17 cellular contexts compared by ENCODE assay signal in genomic region chr1:187971851-187972250, GRCh38.
DNase-seq lines count a peak whose midpoint lies in the region; ATAC-seq and TF ChIP-seq lines count a peak whose summit lies in the region.
"Had no signal": no experiment of that assay in that cellular context is flagged by ENCODE, and none has a peak within 500 bp of the region (broad histone marks: within the 10 kb centered on the region; RNA-seq: fewer than 3 reads in every experiment).

No MANE protein-coding gene starts in this region.

- H2AFZ ChIP-seq in SU-DHL-6 (ENCODE audit: low read depth, low read length, severe bottlenecking) = peak overlapping the region; percentile 43

- TF ChIP-seq CTCF in SU-DHL-6 (IDR thresholded peaks at IDR 0.05; ENCODE audit: insufficient read depth, low read length, poor library complexity, severe bottlenecking) = no peak

- H3K9ac ChIP-seq in SU-DHL-6 (ENCODE audit: low read length) = no peak overlapping the region
- H3K9ac ChIP-seq: BLaER1 had no signal

- H3K9me3 ChIP-seq in SU-DHL-6 (ENCODE audit: insufficient read depth, low read length) = no peaks in the 10 kb centered on the region
- no peaks in the 10 kb centered on the region for H3K9me3 ChIP-seq in aorta (ENCODE audit: control insufficient read depth, low read length)
- H3K9me3 ChIP-seq: BLaER1, Caco-2 had no signal

- no peaks in the 10 kb centered on the region for H3K4me1 ChIP-seq in aorta (ENCODE audit: control insufficient read depth in 1 of 2, insufficient read depth in 2 of 2, low read length in 2 of 2)
- H3K4me1 ChIP-seq: BLaER1, Caco-2 had no signal

- no peak overlapping the region for H3K4me2 ChIP-seq in SU-DHL-6 (ENCODE audit: low read depth, low read length, poor library complexity, severe bottlenecking)
- H3K4me2 ChIP-seq: BLaER1 had no signal

- intact Hi-C loops in aorta (cut with DNase I) (no loop called here), posterior cingulate gyrus (cut with DNase I) (no loop called here)

- H3K4me3 ChIP-seq in SU-DHL-6 (ENCODE audit: insufficient read depth, low read length, poor library complexity, severe bottlenecking) (no peak overlapping the region), aorta (ENCODE audit: low read length in 2 of 2) (no peak overlapping the region)
- H3K4me3 ChIP-seq: BLaER1 had no signal

- ATAC-seq in aorta (ENCODE audit: low FRiP score) (no peak), HG03039 (IDR thresholded peaks at IDR 0.05; ENCODE audit: unreplicated experiment) (no peak)

- no peaks in the 10 kb centered on the region for H3F3A ChIP-seq in SU-DHL-6 (ENCODE audit: insufficient read depth)

- H4K20me1 ChIP-seq in SU-DHL-6 (ENCODE audit: low read depth, low read length) = no peaks in the 10 kb centered on the region
- H4K20me1 ChIP-seq: BLaER1 had no signal

- no peaks in the 10 kb centered on the region for H3K36me3 ChIP-seq in SU-DHL-6 (ENCODE audit: low read length)
- no peaks in the 10 kb centered on the region for H3K36me3 ChIP-seq in aorta (ENCODE audit: control insufficient read depth in 1 of 2, insufficient read depth in 2 of 2, low read length in 1 of 2)
- H3K36me3 ChIP-seq: BLaER1 had no signal

- H3K27me3 ChIP-seq in SU-DHL-6 (ENCODE audit: low read length) (no peaks in the 10 kb centered on the region), aorta (ENCODE audit: control insufficient read depth in 1 of 2, insufficient read depth in 2 of 2, low read length in 1 of 2) (no peaks in the 10 kb centered on the region)
- H3K27me3 ChIP-seq: BLaER1 had no signal

- H3K79me2 ChIP-seq in SU-DHL-6 (ENCODE audit: insufficient read depth, low read length) = no peaks in the 10 kb centered on the region

- 57 to 62% methylated on average over 2 of the region's 2 CpGs for WGBS in aorta, 2 donors

- H3K27ac ChIP-seq in SU-DHL-6 (ENCODE audit: low read depth, low read length) (no peak overlapping the region), aorta (ENCODE audit: low read depth in 1 of 2, low read length in 2 of 2) (no peak overlapping the region)
- H3K27ac ChIP-seq: 22Rv1, BLaER1, HL-60 had no signal

- H3K9me2 ChIP-seq in SU-DHL-6 (replicated peaks; ENCODE audit: insufficient read depth, low read length) = no peaks in the 10 kb centered on the region

- peak; percentile 7 for DNase-seq in NCI-H1092 treated with DMSO at 0.1 percent for 48 hours (lab: John Stamatoyannopoulos, UW)
- DNase-seq in NCI-H1092 (lab: John Stamatoyannopoulos, UW) = no peak
- peak; percentile 5 for DNase-seq in DMS53 treated with DMSO at 0.1 percent for 48 hours (lab: John Stamatoyannopoulos, UW; ENCODE audit: unreplicated experiment)
- no peak for DNase-seq in aorta
- no peak for DNase-seq in posterior cingulate gyrus
- DNase-seq: AML-193; Caco-2; CD8-positive, alpha-beta memory T cell; DMS79 treated with DMSO at 0.1 percent for 48 hours; EL; GOT3; H9 had no signal

Comparison
In these comparisons a context has a peak if more than half of its experiments do, and no peak if none do; other contexts are left out.
1. DNase-seq: peak in NCI-H1092 treated with DMSO at 0.1 percent for 48 hours (single experiment) and DMS53 treated with DMSO at 0.1 percent for 48 hours (single experiment); none in NCI-H1092 (single experiment), aorta (0 of 2) and posterior cingulate gyrus (0 of 10).